Comparison of ENCODE assay signal across 9 cellular contexts in genomic region chr14:22099942-22100763, GRCh38.
DNase-seq lines count a peak whose midpoint lies in the region; ATAC-seq lines count a peak whose summit lies in the region.
"Had no signal": no experiment of that assay in that cellular context is flagged by ENCODE, and none has a peak within 500 bp of the region (broad histone marks: within the 10 kb centered on the region; RNA-seq: fewer than 3 reads in every experiment).

No MANE protein-coding gene starts in this region.

- peak; percentile 64 for ATAC-seq in GM21515 (IDR thresholded peaks at IDR 0.05; ENCODE audit: unreplicated experiment)
- ATAC-seq in activated CD4-positive, CD25-positive, alpha-beta regulatory T cell treated with anti-CD3 and anti-CD28 coated beads, Interleukin-2, amount 50 U/mL, for 24 hours: peak; percentile 47 to 66
- peak; percentile 77 for ATAC-seq in effector memory CD8-positive, alpha-beta T cell (replicated peaks)
- ATAC-seq in stimulated activated naive CD8-positive, alpha-beta T cell treated with anti-CD3 and anti-CD28 coated beads, Interleukin-15, amount 100 ng/mL, for 72 hours: peak; percentile 85

- H3K9me3 Mint-ChIP-seq in effector memory CD8-positive, alpha-beta T cell: no peaks in the 10 kb centered on the region
- H3K9me3 Mint-ChIP-seq in stimulated activated naive CD8-positive, alpha-beta T cell treated with anti-CD3 and anti-CD28 coated beads, Interleukin-15, amount 100 ng/mL, for 72 hours: no peaks in the 10 kb centered on the region

- H3K27ac Mint-ChIP-seq in effector memory CD8-positive, alpha-beta T cell: no peak overlapping the region
- H3K27ac Mint-ChIP-seq in stimulated activated naive CD8-positive, alpha-beta T cell treated with anti-CD3 and anti-CD28 coated beads, Interleukin-15, amount 100 ng/mL, for 72 hours: no peak overlapping the region

- H3K27me3 Mint-ChIP-seq in effector memory CD8-positive, alpha-beta T cell: no peaks in the 10 kb centered on the region
- H3K27me3 Mint-ChIP-seq in stimulated activated naive CD8-positive, alpha-beta T cell treated with anti-CD3 and anti-CD28 coated beads, Interleukin-15, amount 100 ng/mL, for 72 hours: no peaks in the 10 kb centered on the region
- H3K27me3 Mint-ChIP-seq: activated naive CD8-positive, alpha-beta T cell had no signal

- H3K36me3 Mint-ChIP-seq in effector memory CD8-positive, alpha-beta T cell (ENCODE audit: insufficient read depth): no peaks in the 10 kb centered on the region
- H3K36me3 Mint-ChIP-seq: activated naive CD8-positive, alpha-beta T cell had no signal

- DNase-seq in EL (peak; percentile 36), M059J (ENCODE audit: low read depth) (peak; percentile 40), mucosa of gallbladder (ENCODE audit: low spot score) (peak; percentile 70), mesenteric fat pad (ENCODE audit: low spot score) (no peak)
- peak; percentile 13 to 23 (median 17) for DNase-seq in effector memory CD8-positive, alpha-beta T cell
- DNase-seq in stimulated activated naive CD8-positive, alpha-beta T cell treated with anti-CD3 and anti-CD28 coated beads, Interleukin-15, amount 100 ng/mL, for 72 hours: peak; percentile 48 to 64

- H3K4me1 Mint-ChIP-seq in effector memory CD8-positive, alpha-beta T cell (ENCODE audit: low read depth in 2 of 2): peaks cover 0 to 2% of the 10 kb centered on the region in 2 donors
- H3K4me1 Mint-ChIP-seq in stimulated activated naive CD8-positive, alpha-beta T cell treated with anti-CD3 and anti-CD28 coated beads, Interleukin-15, amount 100 ng/mL, for 72 hours: peaks cover 46% of the 10 kb centered on the region

- H3K4me3 Mint-ChIP-seq in effector memory CD8-positive, alpha-beta T cell: no peak overlapping the region
- H3K4me3 Mint-ChIP-seq in stimulated activated naive CD8-positive, alpha-beta T cell treated with anti-CD3 and anti-CD28 coated beads, Interleukin-15, amount 100 ng/mL, for 72 hours: peak overlapping the region in 1 of 2 donors; percentile 39
- H3K4me3 Mint-ChIP-seq: activated naive CD8-positive, alpha-beta T cell had no signal
